Comparison of ENCODE assay signal across 20 cellular contexts in the genomic region with DNA sequence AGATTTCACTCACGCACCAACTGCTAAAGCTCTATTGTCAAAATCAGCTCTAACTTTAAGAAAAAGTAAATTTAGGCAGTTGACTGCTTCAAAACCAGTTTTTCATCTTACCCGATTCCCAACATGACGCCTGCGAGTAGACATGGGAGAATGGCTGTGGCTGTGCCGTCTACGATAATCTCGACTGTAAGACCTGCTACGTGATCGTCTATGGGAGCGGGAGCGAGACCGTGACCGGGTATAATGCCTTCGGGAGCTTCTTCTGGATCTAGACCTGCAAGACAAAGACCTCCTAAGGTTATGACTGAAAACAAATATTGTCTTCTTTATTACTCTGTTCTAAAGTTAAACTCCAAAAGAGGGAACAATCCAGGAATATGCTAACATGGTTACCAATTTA. TPM values are rescaled to one million over a fixed set of nuclear protein-coding genes. Genes with fewer than 3 reads are reported as not detected.
DNase-seq lines count a peak whose midpoint lies in the region; ATAC-seq, FAIRE-seq and TF ChIP-seq lines count a peak whose summit lies in the region.
"Had no signal": no experiment of that assay in that cellular context is flagged by ENCODE, and none has a peak within 500 bp of the region (broad histone marks: within the 10 kb centered on the region; RNA-seq: fewer than 3 reads in every experiment).

No MANE protein-coding gene starts in this region.

- H3K27me3 Mint-ChIP-seq in CD4-positive, CD25-positive, alpha-beta regulatory T cell = no peaks in the 10 kb centered on the region
- no peaks in the 10 kb centered on the region for H3K27me3 Mint-ChIP-seq in natural killer cell (ENCODE audit: low read depth in 2 of 2)
- H3K27me3 Mint-ChIP-seq: T-cell had no signal

- peaks cover 89% of the 10 kb centered on the region for H3K36me3 ChIP-seq in CD4-positive, CD25-positive, alpha-beta regulatory T cell (ENCODE audit: control insufficient read depth, insufficient read depth, low read length)
- peaks cover 100% of the 10 kb centered on the region for H3K36me3 ChIP-seq in DND-41 (ENCODE audit: insufficient read depth, low read length)
- H3K36me3 ChIP-seq in GM12878 (ENCODE audit: control insufficient read depth in 2 of 2, insufficient read depth in 2 of 2, low read length in 1 of 2) = peaks cover 16 to 60% of the 10 kb centered on the region in 2 experiments
- H3K36me3 ChIP-seq in upper lobe of right lung = peaks cover 64% of the 10 kb centered on the region

- no peak for ATAC-seq in CD4-positive, CD25-positive, alpha-beta regulatory T cell (ENCODE audit: low read depth in 2 of 2)
- ATAC-seq in DND-41 (ENCODE audit: insufficient read depth, low read depth) (no peak), GM12878 (no peak), natural killer cell (no peak), upper lobe of right lung (no peak)
- ATAC-seq: esophagus mucosa, gastrocnemius medialis, T-cell had no signal

- no peaks in the 10 kb centered on the region for H3K27me3 ChIP-seq in CD4-positive, CD25-positive, alpha-beta regulatory T cell (ENCODE audit: control insufficient read depth, insufficient read depth, low read length)
- H3K27me3 ChIP-seq in DND-41 (ENCODE audit: insufficient read depth, low read length, poor library complexity) = no peaks in the 10 kb centered on the region
- no peaks in the 10 kb centered on the region for H3K27me3 ChIP-seq in GM12878 (replicated peaks in 1 of 2; ENCODE audit: control insufficient read depth in 2 of 2, insufficient read depth in 2 of 2, low read length in 1 of 2)
- H3K27me3 ChIP-seq in upper lobe of right lung = no peaks in the 10 kb centered on the region
- no peaks in the 10 kb centered on the region for H3K27me3 ChIP-seq in dorsolateral prefrontal cortex
- H3K27me3 ChIP-seq: gastrocnemius medialis, suprapubic skin had no signal

- SMC1A ChIA-PET in GM12878 (lab: Charles Lee; ENCODE audit: uncharacterized antibody, unreplicated experiment) = interaction anchor here (1.1 to 1.4 kb wide), 2 partner anchors 11 to 13 kb away, joined by 3 to 4 read pairs; no protein-coding TSS in a partner anchor

- CTCF ChIA-PET in GM12878 (lab: Yijun Ruan, JAX) = interaction anchor here (0.6 to 9.3 kb wide), 3 partner anchors 10 to 876 kb away, joined by 3 to 87 read pairs (median 4); no protein-coding TSS in a partner anchor

- peak overlapping the region in 3 of 4 donors; percentile 27 to 98 (median 38) for H3K4me3 Mint-ChIP-seq in CD4-positive, CD25-positive, alpha-beta regulatory T cell
- peak overlapping the region; percentile 32 for H3K4me3 Mint-ChIP-seq in natural killer cell

- H3K4me1 ChIP-seq in CD4-positive, CD25-positive, alpha-beta regulatory T cell (ENCODE audit: control insufficient read depth, insufficient read depth, low read length, poor library complexity, severe bottlenecking) = peaks cover 53% of the 10 kb centered on the region
- H3K4me1 ChIP-seq in DND-41 (ENCODE audit: insufficient read depth, low read length) (peaks cover 50% of the 10 kb centered on the region), GM12878 (ENCODE audit: control insufficient read depth, insufficient read depth, low read length) (peaks cover 12% of the 10 kb centered on the region), upper lobe of right lung (peaks cover 53% of the 10 kb centered on the region)

- RAD21 ChIA-PET in GM12878 (lab: Charles Lee; ENCODE audit: unreplicated experiment) = interaction anchor here (1.2 kb wide), 1 partner anchor 18 kb away, joined by 3 read pairs; no protein-coding TSS in a partner anchor

- in situ Hi-C loops in GM12878 (cut with MboI) = loop anchor here (25.0 kb wide), 1 partner anchor 862 kb away; the partner anchor contains the start of gene EIF4A2

- no peaks in the 10 kb centered on the region for H3K9me3 ChIP-seq in CD4-positive, CD25-positive, alpha-beta regulatory T cell (ENCODE audit: control insufficient read depth in 2 of 2, low read length in 2 of 2)
- H3K9me3 ChIP-seq in DND-41 (ENCODE audit: insufficient read depth, low read length, severe bottlenecking) (no peaks in the 10 kb centered on the region), GM12878 (replicated peaks; ENCODE audit: control insufficient read depth, insufficient read depth, low read length) (no peaks in the 10 kb centered on the region), upper lobe of right lung (no peaks in the 10 kb centered on the region)
- H3K9me3 ChIP-seq: Caco-2, gastrocnemius medialis, suprapubic skin had no signal

- peak overlapping the region in 1 of 3 donors; percentile 63 for H3K27ac Mint-ChIP-seq in CD4-positive, CD25-positive, alpha-beta regulatory T cell
- peak overlapping the region; percentile 80 to 100 for H3K27ac Mint-ChIP-seq in natural killer cell

- H4K20me1 ChIP-seq in DND-41 (ENCODE audit: insufficient read depth, low read length) (peaks cover 99% of the 10 kb centered on the region), GM12878 (ENCODE audit: control insufficient read depth, insufficient read depth) (peaks cover 37% of the 10 kb centered on the region)

- TF ChIP-seq EP300 in GM12878 (IDR thresholded peaks at IDR 0.05; ENCODE audit: borderline replicate concordance in 1 of 2, control insufficient read depth in 1 of 2, low read depth in 2 of 2, low read length in 2 of 2) = no peak

- TF ChIP-seq POLR2A in GM12878 (IDR thresholded peaks at IDR 0.05; ENCODE audit: low read depth, low read length) = no peak

- TF ChIP-seq CTCF in DND-41 (IDR thresholded peaks at IDR 0.05; ENCODE audit: borderline replicate concordance, extremely low read depth, low read length, poor library complexity, severe bottlenecking) = no peak
- no peak for TF ChIP-seq CTCF in GM12878 (IDR thresholded peaks at IDR 0.05 in 2 of 3, conservative IDR thresholded peaks at IDR 0.05 in 1 of 3; ENCODE audit: control insufficient read depth in 2 of 3, extremely low read depth in 1 of 3, insufficient read depth in 1 of 3, low read depth in 3 of 3, low read length in 3 of 3)
- no peak for TF ChIP-seq CTCF in natural killer cell (IDR thresholded peaks at IDR 0.05)
- no peak for TF ChIP-seq CTCF in upper lobe of right lung (IDR thresholded peaks at IDR 0.05)
- TF ChIP-seq CTCF in dorsolateral prefrontal cortex (IDR thresholded peaks at IDR 0.05 in 54 of 56, conservative IDR thresholded peaks at IDR 0.05 in 2 of 56; ENCODE audit: low read depth in 1 of 56, partially characterized antibody in 56 of 56) = no peak

- intact Hi-C loops in GM12878 (cut with micrococcal nuclease; ENCODE audit: unreplicated experiment) (no loop called here), natural killer cell (cut with micrococcal nuclease) (no loop called here), upper lobe of right lung (cut with DNase I) (no loop called here), dorsolateral prefrontal cortex (cut with DNase I) (loop anchor here in 1 of 2 donors (10.0 kb wide), 1 partner anchor 271 kb away; no protein-coding TSS in a partner anchor)

- peaks cover 58 to 76% (median 69%) of the 10 kb centered on the region in 4 donors for H3K4me1 Mint-ChIP-seq in CD4-positive, CD25-positive, alpha-beta regulatory T cell
- peaks cover 70 to 72% of the 10 kb centered on the region in 2 donors for H3K4me1 Mint-ChIP-seq in natural killer cell

- no peak for TF ChIP-seq RAD21 in GM12878 (IDR thresholded peaks at IDR 0.05; ENCODE audit: insufficient read depth, low read depth, low read length)

- no peaks in the 10 kb centered on the region for H3K9me3 Mint-ChIP-seq in CD4-positive, CD25-positive, alpha-beta regulatory T cell
- no peaks in the 10 kb centered on the region for H3K9me3 Mint-ChIP-seq in natural killer cell
- H3K9me3 Mint-ChIP-seq: T-cell had no signal

- 92% methylated on average over 14 of the region's 14 CpGs for WGBS in GM12878 (ENCODE audit: insufficient coverage, insufficient replicate concordance, low lambda C conversion rate, missing lambda C conversion rate)

- POLR2A ChIA-PET in GM12878 (lab: Charles Lee) = interaction anchor here (0.8 to 1.1 kb wide), 2 partner anchors 11 to 338 kb away, joined by 3 read pairs; no protein-coding TSS in a partner anchor

- H3K27ac ChIP-seq in CD4-positive, CD25-positive, alpha-beta regulatory T cell (ENCODE audit: insufficient read depth, low read length, poor library complexity, severe bottlenecking) = no peak overlapping the region
- H3K27ac ChIP-seq in DND-41 (ENCODE audit: low read length) = no peak overlapping the region
- H3K27ac ChIP-seq in GM12878 (ENCODE audit: control insufficient read depth, insufficient read depth) = no peak overlapping the region
- H3K27ac ChIP-seq in upper lobe of right lung = no peak overlapping the region
- peak overlapping the region in 2 of 59 donors; percentile 1 to 16 for H3K27ac ChIP-seq in dorsolateral prefrontal cortex
- H3K27ac ChIP-seq: suprapubic skin had no signal

- no peak for FAIRE-seq in GM12878 (lab: Jason Lieb, UNC)
- FAIRE-seq: bronchial epithelial cell had no signal

- H2AFZ ChIP-seq in DND-41 (ENCODE audit: low read depth, low read length) (no peak overlapping the region), GM12878 (ENCODE audit: control insufficient read depth, low read depth, low read length) (no peak overlapping the region)

- no peak for DNase-seq in CD4-positive, CD25-positive, alpha-beta regulatory T cell
- DNase-seq in DND-41 (no peak), GM12878 (ENCODE audit: low read depth, low spot score) (no peak), natural killer cell (no peak), upper lobe of right lung (no peak), NCI-H510A treated with DMSO at 0.1 percent for 48 hours (lab: John Stamatoyannopoulos, UW) (no peak), H4 (ENCODE audit: low spot score) (no peak), dorsolateral prefrontal cortex (no peak)
- DNase-seq: Caco-2; gastrocnemius medialis; H7; NCI-H1417 treated with DMSO at 0.1 percent for 48 hours; NCI-H2171 treated with DMSO at 0.1 percent for 48 hours; OCI-M1; SHP77; stimulated activated CD8-positive, alpha-beta memory T cell treated with anti-CD3 and anti-CD28 coated beads, Interleukin-4, amount 100 ng/mL, for 48 hours; T-cell had no signal

- H3K9ac ChIP-seq in DND-41 (ENCODE audit: low read depth, low read length) (no peak overlapping the region), GM12878 (ENCODE audit: control insufficient read depth, insufficient read depth, low read length) (no peak overlapping the region)

- BruUV-seq in GM12878 (replicated peaks; lab: Mats Ljungman, UMichigan) = no TSS peak

- H3K4me2 ChIP-seq in DND-41 (ENCODE audit: insufficient read depth, low read length) (0 out of 2 replicates have a peak overlapping the region, but pooled peaks have one; percentile 16), GM12878 (ENCODE audit: control insufficient read depth, insufficient read depth) (no peak overlapping the region)

- peaks cover 100% of the 10 kb centered on the region for H3K79me2 ChIP-seq in DND-41 (ENCODE audit: insufficient read depth, low read length)
- peaks cover 92% of the 10 kb centered on the region for H3K79me2 ChIP-seq in GM12878 (ENCODE audit: control insufficient read depth, insufficient read depth, low read length)

- peaks cover 73% of the 10 kb centered on the region for H3K36me3 Mint-ChIP-seq in CD4-positive, CD25-positive, alpha-beta regulatory T cell
- H3K36me3 Mint-ChIP-seq in natural killer cell = peaks cover 55% of the 10 kb centered on the region

- H3K4me3 ChIP-seq in CD4-positive, CD25-positive, alpha-beta regulatory T cell (ENCODE audit: low read depth, low read length) = peak overlapping the region; percentile 97
- H3K4me3 ChIP-seq in DND-41 (ENCODE audit: low read depth in 1 of 2, low read length in 2 of 2) (no peak overlapping the region), GM12878 (no peak overlapping the region), upper lobe of right lung (no peak overlapping the region), dorsolateral prefrontal cortex (peak overlapping the region in 18 of 59 donors; percentile 3 to 37 (median 12))
- H3K4me3 ChIP-seq: gastrocnemius medialis, suprapubic skin had no signal

RNA-seq across cellular contexts. Expression of gene TRA2B, which starts 12.5 kb away (rescaled TPM):
- 631 TPM for total RNA-seq in CD4-positive, CD25-positive, alpha-beta regulatory T cell
- 100 to 1,000 TPM; 187 to 233 (median 205) TPM for polyA plus RNA-seq in CD4-positive, CD25-positive, alpha-beta regulatory T cell
- total RNA-seq in GM12878 (2013; cell fraction: nucleolus; rRNA removed) = 623 and 632 TPM in 2 replicates
- total RNA-seq in GM12878 (2014; rRNA removed) = 302 and 313 TPM in 2 replicates
- total RNA-seq in GM12878 (2014; rRNA removed; fragmentation: Illumina TruSeq; extraction: Trizol) = 286 and 317 TPM in 2 replicates
- total RNA-seq in GM12878 (2021) = 213 and 233 TPM in 2 replicates
- 121 TPM for polyA plus RNA-seq in GM12878 (2011; ENCODE audit: low read depth)
- polyA plus RNA-seq in GM12878 (2011; rRNA removed) = 284 and 406 TPM in 2 replicates
- 144 and 166 TPM in 2 replicates for polyA plus RNA-seq in GM12878 (2011; cell fraction: cytosol; rRNA removed)
- 281 and 356 TPM in 2 replicates for polyA plus RNA-seq in GM12878 (2011; cell fraction: nucleus; rRNA removed)
- 129 and 187 TPM in 2 replicates for polyA plus RNA-seq in GM12878 (2012)
- 271 and 356 TPM in 2 replicates for polyA plus RNA-seq in GM12878 (2014; fragmentation: Illumina TruSeq; extraction: Trizol)
- polyA plus RNA-seq in GM12878 (2014; fragmentation: Nextera tagmentation; extraction: Ambion mirVana) = 100 to 1,000 TPM; 130 to 153 TPM
- 267 and 277 TPM in 2 replicates for polyA plus RNA-seq in GM12878 (2014; rRNA removed)
- polyA plus RNA-seq in GM12878 (2016; fragmentation: Nextera tagmentation; extraction: Ambion mirVana) = 100 to 1,000 TPM; 285 to 291 TPM
- 214 and 234 TPM in 2 replicates for polyA minus RNA-seq in GM12878 (2011; rRNA and poly(A)+ RNA removed)
- polyA minus RNA-seq in GM12878 (2011; cell fraction: cytosol; rRNA and poly(A)+ RNA removed) = 134 and 165 TPM in 2 replicates
- polyA minus RNA-seq in GM12878 (2011; cell fraction: nucleus; rRNA and poly(A)+ RNA removed) = 363 and 564 TPM in 2 replicates
- total RNA-seq in natural killer cell = 100 to 1,000 TPM; 565 to 669 (median 596) TPM
- 92.7 TPM for total RNA-seq in upper lobe of right lung
- total RNA-seq in H4 (2014; rRNA removed; shearing (Covaris generic)) = 336 and 367 TPM in 2 replicates
- total RNA-seq in dorsolateral prefrontal cortex = 100 to 1,000 TPM in 21 of 120 experiments, 10 to 100 TPM in 99; 66.0 to 127 (median 89.1) TPM
